In the genomic region with DNA sequence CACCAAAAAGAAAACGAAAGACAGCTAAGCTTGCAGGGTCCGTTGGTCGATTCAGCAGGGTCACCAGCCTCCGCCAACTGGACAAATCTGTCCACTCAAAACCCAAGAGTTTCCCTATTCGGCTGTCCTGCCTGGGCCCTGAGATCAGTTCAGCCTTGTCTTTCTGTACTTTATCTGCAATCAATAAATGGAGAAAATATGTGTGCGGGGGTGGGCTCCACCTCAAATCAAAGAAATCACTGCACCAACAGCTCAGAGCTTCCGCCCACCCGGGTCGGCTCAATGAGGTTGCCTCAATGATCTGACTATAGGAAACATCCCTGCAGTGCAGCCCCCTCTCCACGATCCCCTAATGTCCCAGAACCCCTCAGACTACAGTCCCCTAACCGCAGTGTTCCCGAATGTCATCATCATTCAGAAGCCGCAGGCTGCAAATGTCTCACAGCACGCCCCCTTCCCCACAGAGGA, we compare ENCODE assay signal across 8 cellular contexts. TPM values are rescaled to one million over a fixed set of nuclear protein-coding genes. Genes with fewer than 3 reads are reported as not detected.
DNase-seq lines count a peak whose midpoint lies in the region; TF ChIP-seq lines count a peak whose summit lies in the region.

No MANE protein-coding gene starts in this region.

- H3K36me3 Mint-ChIP-seq in activated naive CD4-positive, alpha-beta T cell treated with anti-CD3 and anti-CD28 coated beads for 36 hours (ENCODE audit: low read depth), result peaks cover 9% of the 10 kb centered on the region
- H3K36me3 Mint-ChIP-seq in neural crest cell (ENCODE audit: low read depth), result no peaks in the 10 kb centered on the region

- H3K4me1 ChIP-seq in effector memory CD4-positive, alpha-beta T cell (ENCODE audit: control insufficient read depth, insufficient read depth, low read length, poor library complexity, severe bottlenecking), result peaks cover 10% of the 10 kb centered on the region

- intact Hi-C loops in activated naive CD4-positive, alpha-beta T cell treated with anti-CD3 and anti-CD28 coated beads for 36 hours (cut with micrococcal nuclease), result loop anchor here (1.0 to 2.0 kb wide), 9 partner anchors 17 to 207 kb away; a partner anchor contains a TSS

- no peak for DNase-seq in activated naive CD4-positive, alpha-beta T cell treated with anti-CD3 and anti-CD28 coated beads for 36 hours
- DNase-seq in activated naive CD4-positive, alpha-beta T cell treated with Interleukin-2 at 50 U/mL for 16 hours, result no peak
- DNase-seq in NB4 (ENCODE audit: low read depth) (no peak), neural crest cell (ENCODE audit: low read depth, low spot score) (no peak), GM13977 (ENCODE audit: low spot score) (no peak), GM19240 (ENCODE audit: insufficient read length, low spot score) (no peak), G401 (ENCODE audit: low spot score) (no peak)
- DNase-seq in effector memory CD4-positive, alpha-beta T cell, result no peak

- H3K27ac Mint-ChIP-seq in activated naive CD4-positive, alpha-beta T cell treated with anti-CD3 and anti-CD28 coated beads for 36 hours, result peak overlapping the region; percentile 85
- H3K27ac Mint-ChIP-seq in neural crest cell (ENCODE audit: unreplicated experiment), result peak overlapping the region; percentile 88

- CTCF ChIA-PET in activated naive CD4-positive, alpha-beta T cell treated with anti-CD3 and anti-CD28 coated beads for 36 hours (lab: Charles Lee), result interaction anchor here (0.6 to 4.3 kb wide), 7 partner anchors 11 to 169 kb away, joined by 3 to 41 read pairs (median 3); a partner anchor contains a TSS

- TF ChIP-seq POLR2A in NB4 (IDR thresholded peaks at IDR 0.05; ENCODE audit: extremely low read depth, insufficient read length), result no peak

- peaks cover 12% of the 10 kb centered on the region for H3K36me3 ChIP-seq in effector memory CD4-positive, alpha-beta T cell (ENCODE audit: control insufficient read depth, insufficient read depth, low read length)

- in situ Hi-C loops in GM13977 (cut with MboI; ENCODE audit: low pct_unique_long_range_greater_than_20kb, low sequenced_read_pairs, unreplicated experiment), result no loop called here
- in situ Hi-C loops in G401 (cut with HindIII; ENCODE audit: low sequenced_read_pairs), result no loop called here

- no peaks in the 10 kb centered on the region for H3K27me3 Mint-ChIP-seq in activated naive CD4-positive, alpha-beta T cell treated with anti-CD3 and anti-CD28 coated beads for 36 hours (ENCODE audit: low read depth)
- no peaks in the 10 kb centered on the region for H3K27me3 Mint-ChIP-seq in neural crest cell (ENCODE audit: low read depth)

- H3K4me3 ChIP-seq in NB4 (ENCODE audit: low read depth, low read length), result peak overlapping the region; percentile 93
- peak overlapping the region; percentile 90 for H3K4me3 ChIP-seq in effector memory CD4-positive, alpha-beta T cell (ENCODE audit: insufficient read depth, low read depth, low read length, poor library complexity, severe bottlenecking)

- peaks cover 34% of the 10 kb centered on the region for H3K4me1 Mint-ChIP-seq in activated naive CD4-positive, alpha-beta T cell treated with anti-CD3 and anti-CD28 coated beads for 36 hours (ENCODE audit: low read depth)
- peaks cover 20% of the 10 kb centered on the region for H3K4me1 Mint-ChIP-seq in neural crest cell

- no peaks in the 10 kb centered on the region for H3K27me3 ChIP-seq in effector memory CD4-positive, alpha-beta T cell (replicated peaks; ENCODE audit: control insufficient read depth, insufficient read depth, low read length, poor library complexity, severe bottlenecking)

- H3K9me3 ChIP-seq in effector memory CD4-positive, alpha-beta T cell (ENCODE audit: control insufficient read depth, low read length), result no peaks in the 10 kb centered on the region

- TF ChIP-seq CTCF in NB4 (IDR thresholded peaks at IDR 0.05; ENCODE audit: low read depth, low read length), result no peak
- no peak for TF ChIP-seq CTCF in neural crest cell (conservative IDR thresholded peaks at IDR 0.05)
- TF ChIP-seq CTCF in GM13977 (IDR thresholded peaks at IDR 0.05; ENCODE audit: extremely low read depth, insufficient read depth, missing control alignments), result no peak

- H3K4me3 Mint-ChIP-seq in activated naive CD4-positive, alpha-beta T cell treated with anti-CD3 and anti-CD28 coated beads for 36 hours, result peak overlapping the region; percentile 90
- H3K4me3 Mint-ChIP-seq in neural crest cell, result peak overlapping the region; percentile 98

- H3K9me3 Mint-ChIP-seq in activated naive CD4-positive, alpha-beta T cell treated with anti-CD3 and anti-CD28 coated beads for 36 hours, result no peaks in the 10 kb centered on the region
- H3K9me3 Mint-ChIP-seq in neural crest cell, result no peaks in the 10 kb centered on the region

- peak overlapping the region; percentile 79 for H3K27ac ChIP-seq in effector memory CD4-positive, alpha-beta T cell (ENCODE audit: insufficient read depth, low read length, poor library complexity, severe bottlenecking)

RNA-seq across cellular contexts. Expression of a gene that starts 0.4 kb away (rescaled TPM):
- total RNA-seq in activated naive CD4-positive, alpha-beta T cell treated with anti-CD3 and anti-CD28 coated beads for 36 hours, result 10 to 100 TPM; 17.5 to 18.8 TPM
- total RNA-seq in neural crest cell, result 43.4 and 43.7 TPM in 2 replicates
- total RNA-seq in G401 (2014; rRNA removed; shearing (Covaris generic)), result 27.0 and 28.4 TPM in 2 replicates

RNA-seq across cellular contexts. Expression of a gene that starts 16.5 kb away (rescaled TPM):
- total RNA-seq in activated naive CD4-positive, alpha-beta T cell treated with anti-CD3 and anti-CD28 coated beads for 36 hours, result 100 to 1,000 TPM in 1 of 2 experiments, 10 to 100 TPM in 1; 98.7 to 102 TPM
- total RNA-seq in neural crest cell, result 1.1 and 2.1 TPM in 2 replicates
- 69.9 and 73.2 TPM in 2 replicates for total RNA-seq in G401 (2014; rRNA removed; shearing (Covaris generic))

RNA-seq across cellular contexts. Expression of a gene that starts 21.9 kb away (rescaled TPM):
- total RNA-seq in activated naive CD4-positive, alpha-beta T cell treated with anti-CD3 and anti-CD28 coated beads for 36 hours, result 100 to 1,000 TPM; 221 to 228 TPM
- total RNA-seq in neural crest cell, result 404 and 405 TPM in 2 replicates
- 68.1 and 85.2 TPM in 2 replicates for total RNA-seq in G401 (2014; rRNA removed; shearing (Covaris generic))

RNA-seq across cellular contexts. Expression of a gene that starts 23.4 kb away (rescaled TPM):
- total RNA-seq in activated naive CD4-positive, alpha-beta T cell treated with anti-CD3 and anti-CD28 coated beads for 36 hours, result 10 to 100 TPM; 18.4 to 21.8 TPM
- total RNA-seq in neural crest cell, result 0.50 and 1.5 TPM in 2 replicates
- total RNA-seq in G401 (2014; rRNA removed; shearing (Covaris generic)), result 0.85 and 1.9 TPM in 2 replicates

RNA-seq across cellular contexts. Expression of a gene that starts 34.7 kb away (rescaled TPM):
- total RNA-seq in activated naive CD4-positive, alpha-beta T cell treated with anti-CD3 and anti-CD28 coated beads for 36 hours, result 10 to 100 TPM; 86.8 to 96.1 TPM
- total RNA-seq in neural crest cell, result 67.9 and 75.8 TPM in 2 replicates
- 130 and 155 TPM in 2 replicates for total RNA-seq in G401 (2014; rRNA removed; shearing (Covaris generic))

Comparison
In these comparisons a context has a peak if more than half of its experiments do, and no peak if none do; other contexts are left out.
1. RNA of a gene that starts 16.5 kb away (total RNA-seq): 98.7 to 102 TPM in activated naive CD4-positive, alpha-beta T cell treated with anti-CD3 and anti-CD28 coated beads for 36 hours and 69.9 to 73.2 TPM in G401; 1.1 to 2.1 TPM in neural crest cell; every median in the first group is over 10 times any median in the second.